In genomic region chr6:22764521-22764920, GRCh38 we compare ENCODE assay signal across 21 cellular contexts.
DNase-seq lines count a peak whose midpoint lies in the region; ATAC-seq and TF ChIP-seq lines count a peak whose summit lies in the region.
"Had no signal": no experiment of that assay in that cellular context is flagged by ENCODE, and none has a peak within 500 bp of the region (broad histone marks: within the 10 kb centered on the region; RNA-seq: fewer than 3 reads in every experiment).

No MANE protein-coding gene starts in this region.

- peak; percentile 54 for DNase-seq in EH (ENCODE audit: low read depth)
- DNase-seq in RPMI7951 (ENCODE audit: low read depth), result peak; percentile 32
- DNase-seq in epithelial cell of esophagus (ENCODE audit: low read depth), result peak; percentile 30
- DNase-seq in myocyte (ENCODE audit: low read depth), result peak; percentile 33
- DNase-seq in nucleus accumbens (lab: John Stamatoyannopoulos, UW), result no peak
- no peak for DNase-seq in AG20443 (ENCODE audit: low spot score)
- no peak for DNase-seq in activated CD4-positive, CD25-positive, alpha-beta regulatory T cell (lab: John Stamatoyannopoulos, UW)
- DNase-seq: activated CD4-positive, alpha-beta T cell treated with anti-CD3 and anti-CD28 coated beads for 36 hours; amniotic stem cell; CD4-positive, alpha-beta T cell; H7; lower lobe of right lung; naive thymus-derived CD4-positive, alpha-beta T cell; NCI-H1105 treated with DMSO at 0.1 percent for 48 hours; NCI-H526 treated with DMSO at 0.1 percent for 48 hours; SIG-M5; stomach; upper lobe of left lung had no signal

- no peak overlapping the region for H3K4me3 ChIP-seq in epithelial cell of esophagus (ENCODE audit: low read length)
- H3K4me3 ChIP-seq: K562, lower lobe of right lung, stomach, upper lobe of left lung had no signal

- TF ChIP-seq CTCF in epithelial cell of esophagus (IDR thresholded peaks at IDR 0.05; ENCODE audit: insufficient read depth, low read depth, low read length, missing control alignments), result no peak

- no peak for ATAC-seq in GM19452 (IDR thresholded peaks at IDR 0.05; ENCODE audit: unreplicated experiment)
- ATAC-seq: activated CD4-positive, alpha-beta T cell treated with anti-CD3 and anti-CD28 coated beads for 36 hours; activated T-helper 17 cell treated with anti-CD3 and anti-CD28 coated beads, Interleukin-2, amount 50 U/mL, for 72 hours; K562; lower lobe of right lung; naive thymus-derived CD4-positive, alpha-beta T cell had no signal

Comparison
In these comparisons a context has a peak if more than half of its experiments do, and no peak if none do; other contexts are left out.
1. DNase-seq: peak in EH (single experiment), RPMI7951 (single experiment), epithelial cell of esophagus (single experiment) and myocyte (single experiment); none in nucleus accumbens (0 of 56), AG20443 (single experiment) and activated CD4-positive, CD25-positive, alpha-beta regulatory T cell (0 of 4).